ENCODE assay signal across 9 cellular contexts in genomic region chrX:40503094-40503493, GRCh38.
"Had no signal": no experiment of that assay in that cellular context is flagged by ENCODE, and none has a peak within 500 bp of the region (broad histone marks: within the 10 kb centered on the region; RNA-seq: fewer than 3 reads in every experiment).

No MANE protein-coding gene starts in this region.

- H3K36me3 Mint-ChIP-seq: IgD-negative memory B cell had no signal

- H2AFZ ChIP-seq: GM23248 had no signal

- H3K27ac ChIP-seq: GM23248, HL-60 had no signal

- H3K9me3 ChIP-seq: HAP-1 had no signal

- H3K4me1 ChIP-seq: HAP-1 had no signal

- H3K9ac ChIP-seq: GM23248 had no signal

- ATAC-seq: HCT116 had no signal

- DNase-seq: GM23248, GOT3, H7, HFFc6, KBM-7 had no signal

- H3K27ac Mint-ChIP-seq: HFFc6 had no signal

- H3K9me3 Mint-ChIP-seq: HFFc6 had no signal

- H3K4me3 ChIP-seq: GM23248, HAP-1 had no signal

- H3K4me3 Mint-ChIP-seq: HFFc6, IgD-negative memory B cell had no signal

- H3K36me3 ChIP-seq: HAP-1 had no signal
